In the genomic region with DNA sequence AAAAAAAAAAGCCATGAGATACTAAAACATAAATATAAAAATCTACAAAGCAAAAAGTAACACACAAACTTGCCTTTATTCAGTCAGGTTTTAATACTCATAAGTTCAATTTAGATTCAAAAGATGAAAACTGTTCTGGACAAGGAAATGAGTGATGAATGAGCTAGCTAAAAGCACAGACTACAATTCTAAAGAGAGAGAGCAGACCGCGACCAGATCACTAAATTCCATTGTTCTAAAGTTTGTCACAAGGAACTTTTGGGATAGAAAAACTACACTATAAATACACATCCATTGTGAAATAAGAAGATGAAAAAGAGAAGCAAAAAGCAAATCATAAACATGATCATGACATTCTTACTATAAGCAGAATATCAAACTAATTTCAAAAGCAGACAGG, we compare ENCODE assay signal across 1 cellular context.
TF ChIP-seq lines count a peak whose summit lies in the region.

No MANE protein-coding gene starts in this region.

TF ChIP-seq in HepG2, 621 proteins besides CTCF, POLR2A, EP300 and RAD21:
- no peak for TF ChIP-seq SSRP1 (CRISPR knock-in tag; IDR thresholded peaks at IDR 0.05)
- no peak for TF ChIP-seq GZF1 (CRISPR knock-in tag; IDR thresholded peaks at IDR 0.05)
- no peak for TF ChIP-seq IRF2 (CRISPR knock-in tag; IDR thresholded peaks at IDR 0.05)
- no peak for TF ChIP-seq SRY (CRISPR knock-in tag; IDR thresholded peaks at IDR 0.05)
- no peak for TF ChIP-seq ZNF709 (CRISPR knock-in tag; IDR thresholded peaks at IDR 0.05)
- TF ChIP-seq NCOR1 (IDR thresholded peaks at IDR 0.05; ENCODE audit: borderline replicate concordance, low read length): no peak
- TF ChIP-seq FOXP1 (IDR thresholded peaks at IDR 0.05): no peak
- no peak for TF ChIP-seq FOXP1 (CRISPR knock-in tag; IDR thresholded peaks at IDR 0.05)
TF ChIP-seq in HepG2: peak in this region for 0.
